In genomic region chr5:42992035-42992570, GRCh38 we compare ENCODE assay signal across 8 cellular contexts. TPM values are rescaled to one million over a fixed set of nuclear protein-coding genes. Genes with fewer than 3 reads are reported as not detected.
A peak's percentile ranks its signal among the peaks of the same experiment; 100 is the strongest.
DNase-seq lines count a peak whose midpoint lies in the region; ATAC-seq and TF ChIP-seq lines count a peak whose summit lies in the region.

No MANE protein-coding gene starts in this region.

- H3K36me3 ChIP-seq in OCI-LY3 (replicated peaks; ENCODE audit: low read depth, low read length), result no peaks in the 10 kb centered on the region
- H3K36me3 ChIP-seq in neuronal stem cell (replicated peaks in 1 of 2; ENCODE audit: control insufficient read depth in 2 of 2, insufficient read depth in 2 of 2, low read length in 2 of 2), result no peaks in the 10 kb centered on the region

- H2BK15ac ChIP-seq in neuronal stem cell (ENCODE audit: low read length), result no peak overlapping the region

- H3K23ac ChIP-seq in neuronal stem cell (ENCODE audit: low read depth, low read length, poor library complexity), result peak overlapping the region; percentile 71

- no peak overlapping the region for H2BK120ac ChIP-seq in neuronal stem cell (ENCODE audit: low read depth, low read length)

- H3K27me3 ChIP-seq in OCI-LY3 (ENCODE audit: low read depth, low read length) (peaks cover 16% of the 10 kb centered on the region; the same call in 1 of the 2 replicates), neuronal stem cell (ENCODE audit: control insufficient read depth in 3 of 3, insufficient read depth in 3 of 3, low read depth in 1 of 3, low read length in 3 of 3) (peaks cover 30 to 62% (median 36%) of the 10 kb centered on the region in 3 experiments)

- no peak overlapping the region for H2AK5ac ChIP-seq in neuronal stem cell (ENCODE audit: low read depth, low read length)

- peak; percentile 97 to 98 for DNase-seq in AML-193 (lab: John Stamatoyannopoulos, UW)
- peak; percentile 70 for DNase-seq in activated T-helper 1 cell treated with Interleukin-2 at 50 U/mL for 16 hours (ENCODE audit: low read depth)
- DNase-seq in fibroblast of villous mesenchyme (ENCODE audit: low read depth), result peak; percentile 93
- no peak for DNase-seq in neuronal stem cell (ENCODE audit: low spot score)
- peak in 20 of 49 donors; percentile 9 to 57 (median 24) for DNase-seq in substantia nigra (lab: John Stamatoyannopoulos, UW)

- H2AFZ ChIP-seq in OCI-LY3 (ENCODE audit: low read depth, low read length), result no peak overlapping the region
- H2AFZ ChIP-seq in neuronal stem cell (ENCODE audit: low read length), result peak overlapping the region; percentile 89

- peak; percentile 40 for ATAC-seq in GM19324 (IDR thresholded peaks at IDR 0.05; ENCODE audit: low FRiP score, unreplicated experiment)
- peak; percentile 51 for ATAC-seq in HG03432 (IDR thresholded peaks at IDR 0.05; ENCODE audit: unreplicated experiment)

- no peaks in the 10 kb centered on the region for H3K79me1 ChIP-seq in neuronal stem cell (ENCODE audit: low read depth, low read length)

- no peak overlapping the region for H3K4ac ChIP-seq in neuronal stem cell (ENCODE audit: low read length)

- H3K4me2 ChIP-seq in OCI-LY3 (ENCODE audit: low read length), result peak overlapping the region; percentile 81
- peak overlapping the region; percentile 87 for H3K4me2 ChIP-seq in neuronal stem cell (ENCODE audit: insufficient read depth, low read length, poor library complexity, severe bottlenecking)

- WGBS in neuronal stem cell (ENCODE audit: extremely low coverage in 2 of 2, insufficient read length in 2 of 2, insufficient replicate concordance in 1 of 2), 2 donors, result no CpG with 5 or more reads among the region's 43 CpGs

- no peak overlapping the region for H3K14ac ChIP-seq in neuronal stem cell (ENCODE audit: low read length)

- peak overlapping the region; percentile 83 for H3K4me3 ChIP-seq in OCI-LY3 (ENCODE audit: low read length)
- H3K4me3 ChIP-seq in fibroblast of villous mesenchyme (ENCODE audit: low read depth, low read length), result peak overlapping the region; percentile 73
- peak overlapping the region; percentile 49 to 65 for H3K4me3 ChIP-seq in neuronal stem cell (ENCODE audit: low read length in 2 of 2)

- no peaks in the 10 kb centered on the region for H3K79me2 ChIP-seq in OCI-LY3 (ENCODE audit: low read length)

- H2BK12ac ChIP-seq in neuronal stem cell (ENCODE audit: low read length), result no peak overlapping the region

- no peak overlapping the region for H3K27ac ChIP-seq in OCI-LY3 (ENCODE audit: low read length)
- no peak overlapping the region for H3K27ac ChIP-seq in neuronal stem cell (replicated peaks; ENCODE audit: low read length)
- peak overlapping the region; percentile 79 for H3K27ac ChIP-seq in substantia nigra (ENCODE audit: low read depth, low read length, poor library complexity, severe bottlenecking)

- H2BK5ac ChIP-seq in neuronal stem cell (ENCODE audit: low read length), result no peak overlapping the region

- H3K9ac ChIP-seq in OCI-LY3 (ENCODE audit: low read length) (no peak overlapping the region; the same call in 1 of the 2 replicates), neuronal stem cell (ENCODE audit: low read depth, low read length, poor library complexity) (peak overlapping the region; percentile 38)

- H4K91ac ChIP-seq in neuronal stem cell (ENCODE audit: low read depth, low read length, poor library complexity), result no peak overlapping the region

- no peaks in the 10 kb centered on the region for H4K20me1 ChIP-seq in OCI-LY3 (ENCODE audit: insufficient read depth, low read length)

- H4K8ac ChIP-seq in neuronal stem cell (ENCODE audit: low read depth, low read length), result no peak overlapping the region

- H3K4me1 ChIP-seq in OCI-LY3 (ENCODE audit: low read length) (no peaks in the 10 kb centered on the region), neuronal stem cell (ENCODE audit: control insufficient read depth in 2 of 2, insufficient read depth in 1 of 2, low read depth in 1 of 2, low read length in 2 of 2) (peaks cover 3 to 4% of the 10 kb centered on the region in 2 donors)

- no peak for TF ChIP-seq CTCF in OCI-LY3 (IDR thresholded peaks at IDR 0.05; ENCODE audit: low read depth, low read length)
- no peak for TF ChIP-seq CTCF in fibroblast of villous mesenchyme (IDR thresholded peaks at IDR 0.05; ENCODE audit: insufficient read depth, low read depth, low read length)

- H3K9me3 ChIP-seq in OCI-LY3 (ENCODE audit: insufficient read depth, low read length) (no peaks in the 10 kb centered on the region), neuronal stem cell (replicated peaks in 1 of 2; ENCODE audit: control insufficient read depth in 2 of 2, insufficient read depth in 1 of 2, low read depth in 1 of 2, low read length in 2 of 2) (peaks cover 5 to 12% of the 10 kb centered on the region in 2 donors)

- H3K18ac ChIP-seq in neuronal stem cell (ENCODE audit: low read length), result peak overlapping the region; percentile 86

RNA-seq across cellular contexts. Expression of gene ANXA2R, which starts 48.0 kb away (rescaled TPM):
- total RNA-seq in fibroblast of villous mesenchyme, result 2.9 and 3.9 TPM in 2 replicates
- polyA plus RNA-seq in neuronal stem cell (2013, experiment 1 of 2), result 0.07 TPM
- 0.07 TPM for polyA plus RNA-seq in neuronal stem cell (2013, experiment 2 of 2)
